Comparison of ENCODE assay signal across 20 cellular contexts in the genomic region with DNA sequence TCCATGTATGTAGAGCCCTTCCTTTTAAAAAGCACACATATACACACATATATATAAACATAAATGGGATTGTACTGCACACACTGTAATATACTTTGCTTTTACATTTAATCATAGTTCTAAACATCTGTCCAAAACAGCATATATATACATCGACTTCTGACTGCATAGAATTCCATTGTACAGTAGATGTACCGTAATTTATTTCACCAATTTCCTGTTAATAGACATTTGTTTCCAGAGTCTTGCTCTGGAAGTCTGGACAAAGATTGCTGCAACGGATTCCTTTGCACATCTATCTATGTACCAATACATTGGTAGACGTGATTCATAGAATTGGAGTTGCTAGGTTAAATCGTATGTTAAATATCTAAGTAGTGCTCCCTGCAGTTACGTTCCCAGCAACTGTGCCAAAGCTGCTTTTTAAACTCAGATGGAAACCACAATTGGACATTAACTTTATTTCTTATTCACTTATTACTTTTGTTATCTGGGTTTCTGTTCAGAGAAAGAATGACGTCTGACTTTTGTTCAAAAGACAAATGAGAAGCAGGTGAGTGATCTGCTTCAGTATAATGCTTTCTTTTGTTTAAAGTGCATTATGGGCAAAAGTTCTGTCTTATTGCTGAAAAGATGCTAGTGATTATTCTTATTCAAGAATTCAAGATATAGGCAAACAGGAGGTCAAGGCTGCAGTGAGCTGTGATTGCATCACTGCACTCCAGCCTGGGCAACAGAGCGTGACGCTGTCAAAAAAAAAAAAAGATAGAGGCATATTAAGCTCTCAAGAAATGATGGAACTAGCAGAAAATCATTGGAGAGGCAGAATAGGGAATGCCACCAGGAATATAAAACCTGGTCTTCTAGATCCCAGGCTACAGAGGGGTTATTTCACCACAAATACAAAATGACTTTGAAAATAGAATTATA.
A peak's percentile ranks its signal among the peaks of the same experiment; 100 is the strongest.
DNase-seq lines count a peak whose midpoint lies in the region; ATAC-seq, FAIRE-seq and TF ChIP-seq lines count a peak whose summit lies in the region.
"Had no signal": no experiment of that assay in that cellular context is flagged by ENCODE, and none has a peak within 500 bp of the region (broad histone marks: within the 10 kb centered on the region; RNA-seq: fewer than 3 reads in every experiment).

No MANE protein-coding gene starts in this region.

- no peak overlapping the region for H3K4me3 Mint-ChIP-seq in H9
- no peak overlapping the region for H3K4me3 Mint-ChIP-seq in stimulated activated effector memory CD8-positive, alpha-beta T cell treated with anti-CD3 and anti-CD28 coated beads, Interleukin-12 subunit alpha, Interleukin-12 subunit beta, amount 100 ng/mL, for 72 hours
- H3K4me3 Mint-ChIP-seq: activated CD8-positive, alpha-beta T cell treated with anti-CD3 and anti-CD28 coated beads for 36 hours; activated naive CD4-positive, alpha-beta T cell treated with anti-CD3 and anti-CD28 coated beads, Interleukin-2, amount 50 U/mL, for 24 hours; memory B cell; neural progenitor cell had no signal

- no peak overlapping the region for H2AK5ac ChIP-seq in H9 (ENCODE audit: insufficient read length, low read length)

- peaks cover 25 to 46% of the 10 kb centered on the region in 2 experiments for H3K4me1 ChIP-seq in SK-N-SH (ENCODE audit: control insufficient read depth in 1 of 2, insufficient read depth in 2 of 2, low read depth in 1 of 2, low read length in 1 of 2)
- peaks cover 6% of the 10 kb centered on the region; the same call in 1 of the 2 replicates for H3K4me1 ChIP-seq in H9 (ENCODE audit: insufficient read depth, low read length)
- H3K4me1 ChIP-seq: pancreas had no signal

- no peak for TF ChIP-seq POLR2A in GM12891 (IDR thresholded peaks at IDR 0.05; ENCODE audit: low read depth, low read length)

- no peaks in the 10 kb centered on the region; a peak in 1 of 5 replicates for H3K9me3 Mint-ChIP-seq in H9
- H3K9me3 Mint-ChIP-seq in stimulated activated effector memory CD8-positive, alpha-beta T cell treated with anti-CD3 and anti-CD28 coated beads, Interleukin-12 subunit alpha, Interleukin-12 subunit beta, amount 100 ng/mL, for 72 hours: no peaks in the 10 kb centered on the region
- H3K9me3 Mint-ChIP-seq: activated CD8-positive, alpha-beta T cell treated with anti-CD3 and anti-CD28 coated beads for 36 hours; activated naive CD4-positive, alpha-beta T cell treated with anti-CD3 and anti-CD28 coated beads, Interleukin-2, amount 50 U/mL, for 24 hours; memory B cell; neural progenitor cell had no signal

- no peak overlapping the region for H3K56ac ChIP-seq in H9 (ENCODE audit: insufficient read length, low read depth, low read length)

- no peak overlapping the region for H2AFZ ChIP-seq in SK-N-SH (ENCODE audit: low read depth)
- no peak overlapping the region for H2AFZ ChIP-seq in H9 (ENCODE audit: low read length)
- H2AFZ ChIP-seq: GM23248, neural progenitor cell had no signal

- DNase-seq in ACHN (peak; percentile 6), GM12891 (ENCODE audit: insufficient read length, low spot score) (no peak), SK-N-SH (no peak), iris pigment epithelial cell (ENCODE audit: low read depth) (peak; percentile 36), H9 (no peak)
- no peak for DNase-seq in stimulated activated effector memory CD8-positive, alpha-beta T cell treated with anti-CD3 and anti-CD28 coated beads, Interleukin-12 subunit alpha, Interleukin-12 subunit beta, amount 100 ng/mL, for 72 hours (ENCODE audit: low spot score in 2 of 2)
- DNase-seq: activated CD8-positive, alpha-beta memory T cell treated with anti-CD3 and anti-CD28 coated beads, Interleukin-2, amount 50 U/mL, for 48 hours; GM23248; upper lobe of right lung had no signal

- H4K20me1 ChIP-seq in SK-N-SH (ENCODE audit: insufficient read depth) (no peaks in the 10 kb centered on the region), H9 (ENCODE audit: control insufficient read depth, insufficient read depth, insufficient read length) (no peaks in the 10 kb centered on the region)

- H3K18ac ChIP-seq in H9 (ENCODE audit: insufficient read length, low read depth, low read length): no peak overlapping the region

- no peak for ATAC-seq in HG03097 (IDR thresholded peaks at IDR 0.05; ENCODE audit: low FRiP score, unreplicated experiment)
- ATAC-seq in stimulated activated effector memory CD8-positive, alpha-beta T cell treated with anti-CD3 and anti-CD28 coated beads, Interleukin-12 subunit alpha, Interleukin-12 subunit beta, amount 100 ng/mL, for 72 hours: no peak

- H3T11ph ChIP-seq in H9 (ENCODE audit: low read length): no peak overlapping the region

- H3K27me3 ChIP-seq in SK-N-SH (ENCODE audit: insufficient read depth) (no peaks in the 10 kb centered on the region), H9 (ENCODE audit: insufficient read depth, low read length) (no peaks in the 10 kb centered on the region)
- H3K27me3 ChIP-seq: breast epithelium, right atrium auricular region had no signal

- no peak overlapping the region for H2BK20ac ChIP-seq in H9 (ENCODE audit: low read depth, low read length, poor library complexity, severe bottlenecking)

- 64% methylated on average over 9 of the region's 9 CpGs for WGBS in SK-N-SH (ENCODE audit: low lambda C conversion rate)
- WGBS in H9 (ENCODE audit: extremely low coverage, insufficient read length, low lambda C conversion rate): no CpG with 5 or more reads among the region's 9 CpGs

- no peak overlapping the region for H2BK15ac ChIP-seq in H9 (ENCODE audit: low read depth, low read length)

- no peak overlapping the region for H3K4ac ChIP-seq in H9 (ENCODE audit: low read depth, low read length)

- H3K9me3 ChIP-seq in SK-N-SH (no peaks in the 10 kb centered on the region), H9 (ENCODE audit: control insufficient read depth, low read depth, low read length) (no peaks in the 10 kb centered on the region)
- H3K9me3 ChIP-seq: breast epithelium, gastrocnemius medialis, pancreas, right atrium auricular region, upper lobe of right lung had no signal

- no peak overlapping the region for H3K27ac Mint-ChIP-seq in H9
- no peak overlapping the region for H3K27ac Mint-ChIP-seq in stimulated activated effector memory CD8-positive, alpha-beta T cell treated with anti-CD3 and anti-CD28 coated beads, Interleukin-12 subunit alpha, Interleukin-12 subunit beta, amount 100 ng/mL, for 72 hours
- H3K27ac Mint-ChIP-seq: activated CD8-positive, alpha-beta T cell treated with anti-CD3 and anti-CD28 coated beads for 36 hours; activated naive CD4-positive, alpha-beta T cell treated with anti-CD3 and anti-CD28 coated beads, Interleukin-2, amount 50 U/mL, for 24 hours; memory B cell; neural progenitor cell had no signal

- H3K79me1 ChIP-seq in H9 (ENCODE audit: insufficient read depth, low read depth, low read length, poor library complexity, severe bottlenecking): no peaks in the 10 kb centered on the region

- TF ChIP-seq RAD21 in SK-N-SH (IDR thresholded peaks at IDR 0.05; ENCODE audit: low read length): no peak; the same call in 1 of the 2 replicates

- H3K23me2 ChIP-seq in H9 (ENCODE audit: insufficient read length, low read depth, low read length, poor library complexity, severe bottlenecking): peaks cover 5% of the 10 kb centered on the region

- no peak overlapping the region for H4K91ac ChIP-seq in H9 (ENCODE audit: insufficient read length, low read depth, low read length)

- H3K4me3 ChIP-seq in SK-N-SH (ENCODE audit: low read depth in 2 of 2, low read length in 1 of 2): no peak overlapping the region
- H3K4me3 ChIP-seq: breast epithelium, gastrocnemius medialis, GM23248, neural progenitor cell, pancreas, right atrium auricular region, smooth muscle cell, upper lobe of right lung had no signal

- H2BK5ac ChIP-seq in H9 (ENCODE audit: insufficient read length, low read length): no peak overlapping the region

- no peak for TF ChIP-seq CTCF in SK-N-SH (IDR thresholded peaks at IDR 0.05)
- no peak for TF ChIP-seq CTCF in H9 (conservative IDR thresholded peaks at IDR 0.05)

- no peak overlapping the region for H2BK120ac ChIP-seq in H9 (ENCODE audit: low read depth, low read length, poor library complexity, severe bottlenecking)

- no peaks in the 10 kb centered on the region for H3K36me3 Mint-ChIP-seq in H9 (ENCODE audit: insufficient read depth in 1 of 3, low read depth in 3 of 3)
- no peaks in the 10 kb centered on the region for H3K36me3 Mint-ChIP-seq in stimulated activated effector memory CD8-positive, alpha-beta T cell treated with anti-CD3 and anti-CD28 coated beads, Interleukin-12 subunit alpha, Interleukin-12 subunit beta, amount 100 ng/mL, for 72 hours
- H3K36me3 Mint-ChIP-seq: activated naive CD4-positive, alpha-beta T cell treated with anti-CD3 and anti-CD28 coated beads, Interleukin-2, amount 50 U/mL, for 24 hours; memory B cell; neural progenitor cell had no signal

- H2BK12ac ChIP-seq in H9 (ENCODE audit: insufficient read length, low read depth, low read length): no peak overlapping the region

- CTCF ChIA-PET in SK-N-SH (lab: Yijun Ruan, JAX): interaction anchor here (0.6 to 6.7 kb wide), 38 partner anchors 13 to 556 kb away, joined by 3 to 117 read pairs (median 6); partner anchors contain the start of genes GNPDA1 and SPRY4

- peak in 1 of 2 experiments; percentile 43; a peak in 1 of 4 replicates for TF ChIP-seq EP300 in SK-N-SH (IDR thresholded peaks at IDR 0.05; ENCODE audit: borderline replicate concordance in 1 of 2, low read depth in 1 of 2, low read length in 1 of 2)

- POLR2A ChIA-PET in SK-N-SH (lab: Yijun Ruan, JAX): interaction anchor here (1.3 to 2.7 kb wide), 3 partner anchors 191 to 395 kb away, joined by 5 to 27 read pairs (median 5); partner anchors contain the start of gene SPRY4

- H3K27ac ChIP-seq in SK-N-SH (ENCODE audit: low read depth in 2 of 2, low read length in 1 of 2) (peak overlapping the region; percentile 59 to 60), H9 (ENCODE audit: insufficient read length, low read depth, low read length) (no peak overlapping the region)
- H3K27ac ChIP-seq: breast epithelium, gastrocnemius medialis, GM23248, KMS-11, neural progenitor cell, pancreas, right atrium auricular region, upper lobe of right lung had no signal

- no peak overlapping the region for H4K5ac ChIP-seq in H9 (ENCODE audit: insufficient read length, low read depth, low read length)

- no peak overlapping the region for H3K14ac ChIP-seq in H9 (ENCODE audit: insufficient read depth, low read length)

- H3K4me2 ChIP-seq in SK-N-SH (no peak overlapping the region), H9 (ENCODE audit: insufficient read depth, insufficient read length, low read length) (no peak overlapping the region)
- H3K4me2 ChIP-seq: KMS-11, neural progenitor cell, smooth muscle cell had no signal

- peaks cover 24 to 46% of the 10 kb centered on the region in 2 experiments for H3K4me1 Mint-ChIP-seq in H9
- H3K4me1 Mint-ChIP-seq in stimulated activated effector memory CD8-positive, alpha-beta T cell treated with anti-CD3 and anti-CD28 coated beads, Interleukin-12 subunit alpha, Interleukin-12 subunit beta, amount 100 ng/mL, for 72 hours: peaks cover 15% of the 10 kb centered on the region
- H3K4me1 Mint-ChIP-seq: memory B cell had no signal

- H3K79me2 ChIP-seq in SK-N-SH (ENCODE audit: insufficient read depth) (no peaks in the 10 kb centered on the region), H9 (ENCODE audit: insufficient read depth, low read length) (no peaks in the 10 kb centered on the region)

- peaks cover 25% of the 10 kb centered on the region for H3F3A ChIP-seq in SK-N-SH (replicated peaks; ENCODE audit: insufficient read depth)

- no peak overlapping the region for H3K9ac ChIP-seq in SK-N-SH
- no peak overlapping the region for H3K9ac ChIP-seq in H9 (ENCODE audit: extremely low read depth, insufficient read length, low read length)
- H3K9ac ChIP-seq: GM23248, KMS-11, neural progenitor cell had no signal

- in situ Hi-C loops in ACHN (cut with HindIII; ENCODE audit: low pct_ligation_motif_present, low pct_unique_long_range_greater_than_20kb, low sequenced_read_pairs): loop anchor here (25.0 kb wide), 1 partner anchor 360 kb away; no protein-coding TSS in a partner anchor

- no peaks in the 10 kb centered on the region for H3K9me2 ChIP-seq in SK-N-SH

- FAIRE-seq in GM12891 (lab: Jason Lieb, UNC): no peak
- FAIRE-seq: pancreas had no signal

- H3K27me3 Mint-ChIP-seq in H9 (ENCODE audit: low read depth): peaks cover 1% of the 10 kb centered on the region; the same call in 1 of the 2 replicates

- H4K8ac ChIP-seq in H9 (replicated peaks; ENCODE audit: insufficient read length, low read depth, low read length): no peak overlapping the region

- no peak overlapping the region for H3K23ac ChIP-seq in H9 (ENCODE audit: insufficient read length, low read depth, low read length)

- no peaks in the 10 kb centered on the region for H3K36me3 ChIP-seq in SK-N-SH (replicated peaks in 1 of 2; ENCODE audit: control insufficient read depth in 1 of 2, insufficient read depth in 2 of 2, low read length in 1 of 2)
- H3K36me3 ChIP-seq: breast epithelium, gastrocnemius medialis, neural progenitor cell, pancreas, right atrium auricular region, upper lobe of right lung had no signal

Comparison
In these comparisons a context has a peak if more than half of its experiments do, and no peak if none do; other contexts are left out.
1. DNase-seq: peak in ACHN (single experiment) and iris pigment epithelial cell (single experiment); none in GM12891 (single experiment), SK-N-SH (single experiment), H9 (single experiment) and stimulated activated effector memory CD8-positive, alpha-beta T cell treated with anti-CD3 and anti-CD28 coated beads, Interleukin-12 subunit alpha, Interleukin-12 subunit beta, amount 100 ng/mL, for 72 hours (0 of 2).